17 cellular contexts compared by ENCODE assay signal in the genomic region with DNA sequence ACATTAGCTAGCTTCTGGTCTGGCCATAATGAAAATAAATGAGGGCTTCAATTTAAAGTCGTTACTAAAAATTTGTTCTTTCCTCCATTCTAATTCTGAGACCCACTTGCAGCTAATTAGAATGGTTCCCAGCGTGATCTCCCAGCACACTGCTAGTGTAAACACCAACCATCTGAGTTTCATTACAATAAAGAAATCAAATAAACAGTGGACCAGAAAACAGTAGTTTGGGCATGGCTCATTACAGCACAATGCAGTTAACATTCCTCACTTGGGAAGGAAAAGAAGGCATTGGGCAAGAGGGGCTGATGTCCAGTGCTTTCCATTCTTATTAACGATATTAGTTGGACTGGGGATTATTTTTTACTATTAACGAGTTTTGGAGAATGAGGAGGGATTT.
A peak's percentile ranks its signal among the peaks of the same experiment; 100 is the strongest.
DNase-seq lines count a peak whose midpoint lies in the region; ATAC-seq and TF ChIP-seq lines count a peak whose summit lies in the region.
"Had no signal": no experiment of that assay in that cellular context is flagged by ENCODE, and none has a peak within 500 bp of the region (broad histone marks: within the 10 kb centered on the region; RNA-seq: fewer than 3 reads in every experiment).

No MANE protein-coding gene starts in this region.

- no peaks in the 10 kb centered on the region for H3K27me3 ChIP-seq in mesenchymal stem cell (ENCODE audit: control insufficient read depth in 1 of 2, insufficient read depth in 1 of 2, low read length in 2 of 2)
- H3K27me3 ChIP-seq: thyroid gland had no signal

- no peaks in the 10 kb centered on the region for H3K36me3 ChIP-seq in mesenchymal stem cell (ENCODE audit: control insufficient read depth in 1 of 2, insufficient read depth in 2 of 2, low read depth in 1 of 2, low read length in 2 of 2)
- H3K36me3 ChIP-seq: thyroid gland had no signal

- H3K27me3 Mint-ChIP-seq in WTC11 (ENCODE audit: low read depth) = no peaks in the 10 kb centered on the region
- peaks cover 2% of the 10 kb centered on the region for H3K27me3 Mint-ChIP-seq in osteocyte (ENCODE audit: unreplicated experiment)

- POLR2A ChIA-PET in WTC11 (lab: Charles Lee) = no interaction called here

- WGBS in mesenchymal stem cell = 72% methylated on average over 4 of the region's 4 CpGs

- H3K18ac ChIP-seq in mesenchymal stem cell (ENCODE audit: low read depth in 1 of 2, low read length in 2 of 2) = no peak overlapping the region

- peaks cover 1% of the 10 kb centered on the region for H3K4me1 ChIP-seq in mesenchymal stem cell (ENCODE audit: control insufficient read depth, insufficient read depth, low read depth, low read length)
- H3K4me1 ChIP-seq: thyroid gland had no signal

- H3K4me3 Mint-ChIP-seq in WTC11 (no peak overlapping the region), osteocyte (ENCODE audit: unreplicated experiment) (no peak overlapping the region)
- H3K4me3 Mint-ChIP-seq: CD14-positive monocyte, nephron had no signal

- H3K4ac ChIP-seq in mesenchymal stem cell (ENCODE audit: low read depth in 1 of 2, low read length in 2 of 2) = no peak overlapping the region

- H2AFZ ChIP-seq in mesenchymal stem cell (ENCODE audit: low read depth, low read length) = no peak overlapping the region

- H3K4me1 Mint-ChIP-seq in WTC11 = peaks cover 19% of the 10 kb centered on the region
- H3K4me1 Mint-ChIP-seq in osteocyte (ENCODE audit: unreplicated experiment) = no peaks in the 10 kb centered on the region
- H3K4me1 Mint-ChIP-seq: CD14-positive monocyte, nephron had no signal

- CTCF ChIA-PET in WTC11 (lab: Charles Lee) = no interaction called here

- no peaks in the 10 kb centered on the region for H3K36me3 Mint-ChIP-seq in WTC11
- H3K36me3 Mint-ChIP-seq in osteocyte (ENCODE audit: unreplicated experiment) = no peaks in the 10 kb centered on the region
- H3K36me3 Mint-ChIP-seq: CD14-positive monocyte had no signal

- TF ChIP-seq CTCF in WTC11 (IDR thresholded peaks at IDR 0.05) (no peak), osteocyte (IDR thresholded peaks at IDR 0.05) (no peak)

- no peak overlapping the region for H2AK5ac ChIP-seq in mesenchymal stem cell (ENCODE audit: low read length, severe bottlenecking)

- H3K9me3 Mint-ChIP-seq in WTC11 (peaks cover 6% of the 10 kb centered on the region), osteocyte (ENCODE audit: unreplicated experiment) (no peaks in the 10 kb centered on the region)
- H3K9me3 Mint-ChIP-seq: nephron had no signal

- H3K4me3 ChIP-seq in mesenchymal stem cell (ENCODE audit: insufficient read depth in 1 of 2, low read depth in 1 of 2, low read length in 2 of 2) = no peak overlapping the region
- H3K4me3 ChIP-seq: thyroid gland had no signal

- H4K91ac ChIP-seq in mesenchymal stem cell (ENCODE audit: low read length) = no peak overlapping the region

- H2BK15ac ChIP-seq in mesenchymal stem cell (ENCODE audit: low read depth, poor library complexity, severe bottlenecking) = no peak overlapping the region

- DNase-seq in NCI-H1092 treated with DMSO at 0.1 percent for 48 hours (lab: John Stamatoyannopoulos, UW) = peak; percentile 51
- no peak for DNase-seq in NCI-H1092 (lab: John Stamatoyannopoulos, UW)
- peak; percentile 48 for DNase-seq in M059J (ENCODE audit: low read depth)
- no peak for DNase-seq in WTC11 (ENCODE audit: low spot score)
- DNase-seq in mesenchymal stem cell = peak; percentile 15
- DNase-seq in osteocyte (ENCODE audit: extremely low spot score, unreplicated experiment) = no peak
- DNase-seq: 8988T; activated CD4-positive, alpha-beta T cell treated with anti-CD3 and anti-CD28 coated beads for 4 hours; activated gamma-delta T cell; kidney glomerular epithelial cell; SW 1271; thyroid gland had no signal

- H3K79me1 ChIP-seq in mesenchymal stem cell (replicated peaks; ENCODE audit: low read length, poor library complexity, severe bottlenecking) = no peaks in the 10 kb centered on the region

- no peak overlapping the region for H3K9ac ChIP-seq in mesenchymal stem cell (ENCODE audit: low read length)

- no peak overlapping the region for H3K23ac ChIP-seq in mesenchymal stem cell (ENCODE audit: low read length in 2 of 2)

- ATAC-seq in WTC11 = no peak
- ATAC-seq in GM19455 (IDR thresholded peaks at IDR 0.05; ENCODE audit: unreplicated experiment) = no peak
- no peak for ATAC-seq in HG03039 (IDR thresholded peaks at IDR 0.05; ENCODE audit: unreplicated experiment)

- no peak overlapping the region for H3K27ac ChIP-seq in mesenchymal stem cell (ENCODE audit: low read length, poor library complexity, severe bottlenecking)
- H3K27ac ChIP-seq: RWPE1, thyroid gland had no signal

- no peak overlapping the region for H4K8ac ChIP-seq in mesenchymal stem cell (ENCODE audit: low read length)

- H3K27ac Mint-ChIP-seq in WTC11 (peak overlapping the region; percentile 28; the same call in 1 of the 2 replicates), osteocyte (ENCODE audit: unreplicated experiment) (no peak overlapping the region)

- H2BK5ac ChIP-seq in mesenchymal stem cell (ENCODE audit: low read depth, low read length, poor library complexity, severe bottlenecking) = no peak overlapping the region

- no peak overlapping the region for H2BK12ac ChIP-seq in mesenchymal stem cell (ENCODE audit: low read length in 2 of 2)

- H3K4me2 ChIP-seq in mesenchymal stem cell (ENCODE audit: low read length, poor library complexity, severe bottlenecking) = no peak overlapping the region

- no peak overlapping the region for H2BK120ac ChIP-seq in mesenchymal stem cell (ENCODE audit: low read depth, low read length)

- H3K14ac ChIP-seq in mesenchymal stem cell (ENCODE audit: low read length in 2 of 2) = no peak overlapping the region

- no peaks in the 10 kb centered on the region for H3K9me3 ChIP-seq in mesenchymal stem cell (ENCODE audit: control insufficient read depth, low read length)
- H3K9me3 ChIP-seq: thyroid gland had no signal

TF ChIP-seq in WTC11, 78 proteins besides CTCF, POLR2A, EP300 and RAD21 (continues in another document):
- TF ChIP-seq ZSCAN18 (CRISPR knock-in tag; IDR thresholded peaks at IDR 0.05) (no peak), ZNF317 (CRISPR knock-in tag; IDR thresholded peaks at IDR 0.05; ENCODE audit: borderline replicate concordance, low read depth) (no peak), ZNF532 (CRISPR knock-in tag; IDR thresholded peaks at IDR 0.05; ENCODE audit: borderline replicate concordance) (no peak), ZNF121 (CRISPR knock-in tag; IDR thresholded peaks at IDR 0.05) (no peak)
- TF ChIP-seq, protein P1, sequence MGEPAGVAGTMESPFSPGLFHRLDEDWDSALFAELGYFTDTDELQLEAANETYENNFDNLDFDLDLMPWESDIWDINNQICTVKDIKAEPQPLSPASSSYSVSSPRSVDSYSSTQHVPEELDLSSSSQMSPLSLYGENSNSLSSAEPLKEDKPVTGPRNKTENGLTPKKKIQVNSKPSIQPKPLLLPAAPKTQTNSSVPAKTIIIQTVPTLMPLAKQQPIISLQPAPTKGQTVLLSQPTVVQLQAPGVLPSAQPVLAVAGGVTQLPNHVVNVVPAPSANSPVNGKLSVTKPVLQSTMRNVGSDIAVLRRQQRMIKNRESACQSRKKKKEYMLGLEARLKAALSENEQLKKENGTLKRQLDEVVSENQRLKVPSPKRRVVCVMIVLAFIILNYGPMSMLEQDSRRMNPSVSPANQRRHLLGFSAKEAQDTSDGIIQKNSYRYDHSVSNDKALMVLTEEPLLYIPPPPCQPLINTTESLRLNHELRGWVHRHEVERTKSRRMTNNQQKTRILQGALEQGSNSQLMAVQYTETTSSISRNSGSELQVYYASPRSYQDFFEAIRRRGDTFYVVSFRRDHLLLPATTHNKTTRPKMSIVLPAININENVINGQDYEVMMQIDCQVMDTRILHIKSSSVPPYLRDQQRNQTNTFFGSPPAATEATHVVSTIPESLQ (CRISPR knock-in tag; IDR thresholded peaks at IDR 0.05) = no peak

Comparison
In these comparisons a context has a peak if more than half of its experiments do, and no peak if none do; other contexts are left out.
1. DNase-seq: peak in NCI-H1092 treated with DMSO at 0.1 percent for 48 hours (single experiment), M059J (single experiment) and mesenchymal stem cell (single experiment); none in NCI-H1092 (single experiment), WTC11 (single experiment) and osteocyte (single experiment).